1 cellular context compared by ENCODE assay signal in the genomic region with DNA sequence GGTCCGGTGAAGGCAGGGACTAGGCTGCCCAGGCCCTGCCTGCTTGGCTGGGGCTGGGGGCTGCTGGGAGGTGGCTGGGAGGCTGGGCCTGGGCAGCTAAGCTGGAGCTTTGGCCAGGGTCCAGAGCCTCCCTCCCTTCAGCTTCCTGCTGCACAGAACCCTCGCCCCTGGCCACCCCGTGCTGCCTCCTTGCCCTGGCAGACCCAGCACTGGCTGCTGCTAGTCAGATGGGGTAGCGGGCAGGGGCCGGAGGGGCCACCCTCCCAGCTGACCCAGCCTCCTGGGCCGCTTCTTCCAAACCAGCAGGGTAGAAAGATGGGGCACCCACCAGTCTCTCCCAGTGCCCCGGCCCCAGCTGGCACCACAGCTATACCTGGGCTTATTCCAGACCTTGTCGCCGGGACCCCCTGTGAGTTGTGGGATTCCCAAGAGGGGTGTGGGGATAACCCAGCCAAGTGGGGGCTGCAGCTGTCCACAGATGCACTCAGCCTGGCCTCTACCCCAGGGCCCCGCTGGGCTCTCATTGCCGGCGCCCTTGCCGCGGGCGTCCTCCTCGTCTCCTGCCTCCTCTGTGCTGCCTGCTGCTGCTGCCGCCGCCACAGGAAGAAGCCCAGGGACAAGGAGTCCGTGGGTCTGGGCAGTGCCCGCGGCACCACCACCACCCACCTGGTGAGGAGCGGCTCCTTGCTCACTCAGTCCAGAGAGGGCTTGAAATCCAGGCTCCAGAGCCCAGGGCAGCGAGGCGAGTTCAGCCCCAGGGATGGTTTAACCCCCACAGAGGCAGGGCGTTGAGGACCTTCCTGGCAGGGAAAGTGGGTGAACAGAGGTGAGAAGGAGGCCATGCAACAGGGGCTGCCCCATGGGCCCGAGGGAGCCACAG.
TF ChIP-seq lines count a peak whose summit lies in the region.

A gene with protein sequence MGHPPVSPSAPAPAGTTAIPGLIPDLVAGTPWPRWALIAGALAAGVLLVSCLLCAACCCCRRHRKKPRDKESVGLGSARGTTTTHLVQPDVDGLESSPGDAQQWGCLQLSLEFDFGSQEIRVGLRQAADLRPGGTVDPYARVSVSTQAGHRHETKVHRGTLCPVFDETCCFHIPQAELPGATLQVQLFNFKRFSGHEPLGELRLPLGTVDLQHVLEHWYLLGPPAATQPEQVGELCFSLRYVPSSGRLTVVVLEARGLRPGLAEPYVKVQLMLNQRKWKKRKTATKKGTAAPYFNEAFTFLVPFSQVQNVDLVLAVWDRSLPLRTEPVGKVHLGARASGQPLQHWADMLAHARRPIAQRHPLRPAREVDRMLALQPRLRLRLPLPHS (plus strand): TSS at position 200 of the 880 bp plus-strand sequence. CDS start 116 bp downstream, at position 316.

TF ChIP-seq in SK-N-SH treated with all-trans-retinoic acid at 6 μM for 48 hours, 23 proteins besides CTCF, POLR2A, EP300 and RAD21 (continued from another document):
- TF ChIP-seq, protein P1, sequence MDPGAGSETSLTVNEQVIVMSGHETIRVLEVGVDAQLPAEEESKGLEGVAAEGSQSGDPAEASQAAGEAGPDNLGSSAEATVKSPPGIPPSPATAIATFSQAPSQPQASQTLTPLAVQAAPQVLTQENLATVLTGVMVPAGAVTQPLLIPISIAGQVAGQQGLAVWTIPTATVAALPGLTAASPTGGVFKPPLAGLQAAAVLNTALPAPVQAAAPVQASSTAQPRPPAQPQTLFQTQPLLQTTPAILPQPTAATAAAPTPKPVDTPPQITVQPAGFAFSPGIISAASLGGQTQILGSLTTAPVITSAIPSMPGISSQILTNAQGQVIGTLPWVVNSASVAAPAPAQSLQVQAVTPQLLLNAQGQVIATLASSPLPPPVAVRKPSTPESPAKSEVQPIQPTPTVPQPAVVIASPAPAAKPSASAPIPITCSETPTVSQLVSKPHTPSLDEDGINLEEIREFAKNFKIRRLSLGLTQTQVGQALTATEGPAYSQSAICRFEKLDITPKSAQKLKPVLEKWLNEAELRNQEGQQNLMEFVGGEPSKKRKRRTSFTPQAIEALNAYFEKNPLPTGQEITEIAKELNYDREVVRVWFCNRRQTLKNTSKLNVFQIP (CRISPR knock-in tag; IDR thresholded peaks at IDR 0.05; ENCODE audit: borderline replicate concordance, low read depth), result no peak
- TF ChIP-seq TOX (CRISPR knock-in tag; IDR thresholded peaks at IDR 0.05; ENCODE audit: borderline replicate concordance) (no peak), TCF4 (CRISPR knock-in tag; IDR thresholded peaks at IDR 0.05; ENCODE audit: borderline replicate concordance) (no peak), ZFP3 (CRISPR knock-in tag; IDR thresholded peaks at IDR 0.05) (no peak), GLIS3 (CRISPR knock-in tag; IDR thresholded peaks at IDR 0.05) (no peak), ZC3H10 (CRISPR knock-in tag; IDR thresholded peaks at IDR 0.05) (no peak)
- TF ChIP-seq, protein P2, sequence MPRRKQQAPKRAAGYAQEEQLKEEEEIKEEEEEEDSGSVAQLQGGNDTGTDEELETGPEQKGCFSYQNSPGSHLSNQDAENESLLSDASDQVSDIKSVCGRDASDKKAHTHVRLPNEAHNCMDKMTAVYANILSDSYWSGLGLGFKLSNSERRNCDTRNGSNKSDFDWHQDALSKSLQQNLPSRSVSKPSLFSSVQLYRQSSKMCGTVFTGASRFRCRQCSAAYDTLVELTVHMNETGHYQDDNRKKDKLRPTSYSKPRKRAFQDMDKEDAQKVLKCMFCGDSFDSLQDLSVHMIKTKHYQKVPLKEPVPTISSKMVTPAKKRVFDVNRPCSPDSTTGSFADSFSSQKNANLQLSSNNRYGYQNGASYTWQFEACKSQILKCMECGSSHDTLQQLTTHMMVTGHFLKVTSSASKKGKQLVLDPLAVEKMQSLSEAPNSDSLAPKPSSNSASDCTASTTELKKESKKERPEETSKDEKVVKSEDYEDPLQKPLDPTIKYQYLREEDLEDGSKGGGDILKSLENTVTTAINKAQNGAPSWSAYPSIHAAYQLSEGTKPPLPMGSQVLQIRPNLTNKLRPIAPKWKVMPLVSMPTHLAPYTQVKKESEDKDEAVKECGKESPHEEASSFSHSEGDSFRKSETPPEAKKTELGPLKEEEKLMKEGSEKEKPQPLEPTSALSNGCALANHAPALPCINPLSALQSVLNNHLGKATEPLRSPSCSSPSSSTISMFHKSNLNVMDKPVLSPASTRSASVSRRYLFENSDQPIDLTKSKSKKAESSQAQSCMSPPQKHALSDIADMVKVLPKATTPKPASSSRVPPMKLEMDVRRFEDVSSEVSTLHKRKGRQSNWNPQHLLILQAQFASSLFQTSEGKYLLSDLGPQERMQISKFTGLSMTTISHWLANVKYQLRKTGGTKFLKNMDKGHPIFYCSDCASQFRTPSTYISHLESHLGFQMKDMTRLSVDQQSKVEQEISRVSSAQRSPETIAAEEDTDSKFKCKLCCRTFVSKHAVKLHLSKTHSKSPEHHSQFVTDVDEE (CRISPR knock-in tag; IDR thresholded peaks at IDR 0.05), result no peak
- TF ChIP-seq, protein P3, sequence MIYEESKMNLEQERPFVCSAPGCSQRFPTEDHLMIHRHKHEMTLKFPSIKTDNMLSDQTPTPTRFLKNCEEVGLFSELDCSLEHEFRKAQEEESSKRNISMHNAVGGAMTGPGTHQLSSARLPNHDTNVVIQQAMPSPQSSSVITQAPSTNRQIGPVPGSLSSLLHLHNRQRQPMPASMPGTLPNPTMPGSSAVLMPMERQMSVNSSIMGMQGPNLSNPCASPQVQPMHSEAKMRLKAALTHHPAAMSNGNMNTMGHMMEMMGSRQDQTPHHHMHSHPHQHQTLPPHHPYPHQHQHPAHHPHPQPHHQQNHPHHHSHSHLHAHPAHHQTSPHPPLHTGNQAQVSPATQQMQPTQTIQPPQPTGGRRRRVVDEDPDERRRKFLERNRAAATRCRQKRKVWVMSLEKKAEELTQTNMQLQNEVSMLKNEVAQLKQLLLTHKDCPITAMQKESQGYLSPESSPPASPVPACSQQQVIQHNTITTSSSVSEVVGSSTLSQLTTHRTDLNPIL (CRISPR knock-in tag; IDR thresholded peaks at IDR 0.05; ENCODE audit: low read depth), result no peak
TF ChIP-seq in SK-N-SH treated with all-trans-retinoic acid at 6 μM for 48 hours: peak in this region for 0.
